2 cellular contexts compared by ENCODE assay signal in genomic region chr1:171984850-171985485, GRCh38.
TF ChIP-seq lines count a peak whose summit lies in the region.

No MANE protein-coding gene starts in this region.

TF ChIP-seq in GM23338, 12 proteins besides CTCF, POLR2A, EP300 and RAD21 (continued from another document):
- no peak for TF ChIP-seq REST (IDR thresholded peaks at IDR 0.05; ENCODE audit: unreplicated experiment)
- TF ChIP-seq EZH2 (IDR thresholded peaks at IDR 0.05; ENCODE audit: low read depth, unreplicated experiment) = no peak
- no peak for TF ChIP-seq JUNB (IDR thresholded peaks at IDR 0.05; ENCODE audit: unreplicated experiment)
- no peak for TF ChIP-seq EZH2phosphoT487 (IDR thresholded peaks at IDR 0.05; ENCODE audit: unreplicated experiment)
- TF ChIP-seq ZNF331 (CRISPR knock-in tag; IDR thresholded peaks at IDR 0.05; ENCODE audit: low read depth) = no peak
- no peak for TF ChIP-seq STAT1 (IDR thresholded peaks at IDR 0.05; ENCODE audit: unreplicated experiment)
- no peak for TF ChIP-seq ZNF462 (CRISPR knock-in tag; IDR thresholded peaks at IDR 0.05)

TF ChIP-seq in HepG2, 621 proteins besides CTCF, POLR2A, EP300 and RAD21 (continued from another document):
- TF ChIP-seq KIAA2018 (CRISPR knock-in tag; IDR thresholded peaks at IDR 0.05; ENCODE audit: borderline replicate concordance) (no peak), SMC3 (IDR thresholded peaks at IDR 0.05; ENCODE audit: low read length) (peak; percentile 66), SYNCRIP (IDR thresholded peaks at IDR 0.05; ENCODE audit: insufficient read depth, low read depth, low read length) (no peak), STAG1 (CRISPR knock-in tag; IDR thresholded peaks at IDR 0.05) (peak; percentile 66), ZEB1 (IDR thresholded peaks at IDR 0.05; ENCODE audit: insufficient replicate concordance, low read depth) (no peak), TEAD3 (CRISPR knock-in tag; optimal IDR thresholded peaks at IDR 0.05; ENCODE audit: borderline replicate concordance) (peak; percentile 31), KAT2B (IDR thresholded peaks at IDR 0.05; ENCODE audit: borderline replicate concordance, low read depth, low read length) (peak; percentile 72; the same call in 1 of the 2 replicates), ARID3A (IDR thresholded peaks at IDR 0.05; ENCODE audit: low read depth, low read length) (peak; percentile 28; the same call in 1 of the 2 replicates), ZFP36 (IDR thresholded peaks at IDR 0.05; ENCODE audit: borderline replicate concordance, low read depth, low read length, partially characterized antibody) (no peak), ZNF331 (CRISPR knock-in tag; IDR thresholded peaks at IDR 0.05) (no peak), HMG20B (CRISPR knock-in tag; conservative IDR thresholded peaks at IDR 0.05) (no peak), IKZF1 (IDR thresholded peaks at IDR 0.05) (no peak), GABPA (IDR thresholded peaks at IDR 0.05; ENCODE audit: low read depth, low read length) (no peak), GABPA (CRISPR knock-in tag; IDR thresholded peaks at IDR 0.05; ENCODE audit: low read depth) (peak; percentile 37; the same call in 1 of the 2 replicates), CREBL2 (CRISPR knock-in tag; IDR thresholded peaks at IDR 0.05; ENCODE audit: borderline replicate concordance) (no peak), ZNF7 (CRISPR knock-in tag; IDR thresholded peaks at IDR 0.05) (no peak)
TF ChIP-seq in HepG2: peak in this region for 7.
